1 cellular context compared by ENCODE assay signal in the genomic region with DNA sequence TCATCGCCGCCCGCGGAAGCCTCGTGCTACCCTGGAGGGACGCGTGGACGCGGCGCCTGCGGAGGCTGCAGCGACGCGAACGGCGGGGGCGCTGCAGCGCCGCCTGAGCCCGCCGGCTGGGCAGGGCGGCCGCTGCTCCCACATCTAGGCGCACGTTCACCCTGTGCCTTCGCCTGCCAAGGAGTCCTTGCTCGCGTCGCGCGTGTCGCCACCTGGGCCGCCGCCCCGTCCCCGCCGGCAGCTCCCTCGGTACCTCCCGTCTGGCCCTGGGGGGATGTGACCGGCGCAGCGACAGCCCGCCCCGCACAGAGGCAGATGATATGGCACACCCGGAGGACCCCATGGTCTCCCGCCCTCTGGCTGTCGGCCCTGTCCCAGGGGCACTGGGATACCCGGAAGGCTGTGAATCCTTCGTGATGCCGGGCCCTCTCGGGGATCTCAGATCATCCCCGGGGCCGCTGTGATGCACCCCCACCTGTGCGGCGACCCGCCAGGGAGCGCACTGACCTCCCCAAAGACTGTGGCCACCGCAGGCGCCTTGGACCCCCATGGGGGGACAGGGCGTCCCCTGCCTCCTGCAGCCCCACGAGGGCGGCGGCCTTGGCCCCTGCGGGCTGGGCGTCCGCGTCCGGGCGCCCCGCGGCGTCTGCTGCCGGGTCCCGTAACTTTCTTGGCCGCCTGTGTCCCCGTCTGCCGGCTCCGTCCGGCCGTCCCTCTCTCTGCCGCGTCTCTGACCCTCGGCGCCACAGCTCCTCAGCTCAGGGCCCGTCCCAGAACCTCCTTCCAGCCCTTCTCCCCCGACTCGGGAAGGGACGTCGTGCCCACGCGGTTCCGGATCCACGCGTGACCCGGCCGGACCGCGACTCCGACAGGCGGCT.
TF ChIP-seq lines count a peak whose summit lies in the region.

No MANE protein-coding gene starts in this region.

TF ChIP-seq in K562, 482 proteins besides CTCF, POLR2A, EP300 and RAD21 (continues in another document):
- no peak for TF ChIP-seq ZNF444 (CRISPR knock-in tag; IDR thresholded peaks at IDR 0.05)
- TF ChIP-seq CEBPG (CRISPR knock-in tag; IDR thresholded peaks at IDR 0.05) = 0 out of 2 replicates have a peak, but pooled peaks have one; percentile 24
- TF ChIP-seq CEBPG (tag; conservative IDR thresholded peaks at IDR 0.05 in 1 of 2, IDR thresholded peaks at IDR 0.05 in 1 of 2) = no peak
- no peak for TF ChIP-seq TOE1 (IDR thresholded peaks at IDR 0.05; ENCODE audit: borderline replicate concordance)
- no peak for TF ChIP-seq TOE1 (CRISPR knock-in tag; IDR thresholded peaks at IDR 0.05; ENCODE audit: borderline replicate concordance, low read depth)
- TF ChIP-seq HMG20B (CRISPR knock-in tag; IDR thresholded peaks at IDR 0.05) = no peak
- TF ChIP-seq TCF7L2 (IDR thresholded peaks at IDR 0.05; ENCODE audit: low read depth, low read length) = no peak
- peak; percentile 53 for TF ChIP-seq TAF1 (IDR thresholded peaks at IDR 0.05; ENCODE audit: control insufficient read depth, extremely low read depth, insufficient read depth, low read length, severe bottlenecking)
- TF ChIP-seq, protein P1, sequence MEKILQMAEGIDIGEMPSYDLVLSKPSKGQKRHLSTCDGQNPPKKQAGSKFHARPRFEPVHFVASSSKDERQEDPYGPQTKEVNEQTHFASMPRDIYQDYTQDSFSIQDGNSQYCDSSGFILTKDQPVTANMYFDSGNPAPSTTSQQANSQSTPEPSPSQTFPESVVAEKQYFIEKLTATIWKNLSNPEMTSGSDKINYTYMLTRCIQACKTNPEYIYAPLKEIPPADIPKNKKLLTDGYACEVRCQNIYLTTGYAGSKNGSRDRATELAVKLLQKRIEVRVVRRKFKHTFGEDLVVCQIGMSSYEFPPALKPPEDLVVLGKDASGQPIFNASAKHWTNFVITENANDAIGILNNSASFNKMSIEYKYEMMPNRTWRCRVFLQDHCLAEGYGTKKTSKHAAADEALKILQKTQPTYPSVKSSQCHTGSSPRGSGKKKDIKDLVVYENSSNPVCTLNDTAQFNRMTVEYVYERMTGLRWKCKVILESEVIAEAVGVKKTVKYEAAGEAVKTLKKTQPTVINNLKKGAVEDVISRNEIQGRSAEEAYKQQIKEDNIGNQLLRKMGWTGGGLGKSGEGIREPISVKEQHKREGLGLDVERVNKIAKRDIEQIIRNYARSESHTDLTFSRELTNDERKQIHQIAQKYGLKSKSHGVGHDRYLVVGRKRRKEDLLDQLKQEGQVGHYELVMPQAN (IDR thresholded peaks at IDR 0.05; ENCODE audit: borderline replicate concordance) = 0 out of 2 replicates have a peak, but pooled peaks have one; percentile 23
- TF ChIP-seq NELFE (IDR thresholded peaks at IDR 0.05; ENCODE audit: insufficient read depth, insufficient read length) = no peak
- no peak for TF ChIP-seq DDX20 (tag; IDR thresholded peaks at IDR 0.05; ENCODE audit: low read depth)
- no peak for TF ChIP-seq ETV6 (IDR thresholded peaks at IDR 0.05; ENCODE audit: borderline replicate concordance in 1 of 2, low read depth in 2 of 2, low read length in 1 of 2)
- no peak for TF ChIP-seq ETV6 (CRISPR knock-in tag; IDR thresholded peaks at IDR 0.05; ENCODE audit: borderline replicate concordance)
- TF ChIP-seq SIN3A (IDR thresholded peaks at IDR 0.05; ENCODE audit: borderline replicate concordance in 2 of 2, control insufficient read depth in 1 of 2, low read depth in 2 of 2, low read length in 2 of 2) = peak; percentile 32 to 66; a peak in 1 of 4 replicates
- TF ChIP-seq ZKSCAN1 (IDR thresholded peaks at IDR 0.05; ENCODE audit: low read depth, low read length) = no peak
- no peak for TF ChIP-seq SIRT6 (IDR thresholded peaks at IDR 0.05; ENCODE audit: low read depth, low read length)
- no peak for TF ChIP-seq ILF3 (IDR thresholded peaks at IDR 0.05; ENCODE audit: borderline replicate concordance)
- no peak for TF ChIP-seq PTTG1 (tag; IDR thresholded peaks at IDR 0.05; ENCODE audit: low read depth)
- TF ChIP-seq, protein P2, sequence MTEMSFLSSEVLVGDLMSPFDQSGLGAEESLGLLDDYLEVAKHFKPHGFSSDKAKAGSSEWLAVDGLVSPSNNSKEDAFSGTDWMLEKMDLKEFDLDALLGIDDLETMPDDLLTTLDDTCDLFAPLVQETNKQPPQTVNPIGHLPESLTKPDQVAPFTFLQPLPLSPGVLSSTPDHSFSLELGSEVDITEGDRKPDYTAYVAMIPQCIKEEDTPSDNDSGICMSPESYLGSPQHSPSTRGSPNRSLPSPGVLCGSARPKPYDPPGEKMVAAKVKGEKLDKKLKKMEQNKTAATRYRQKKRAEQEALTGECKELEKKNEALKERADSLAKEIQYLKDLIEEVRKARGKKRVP (CRISPR knock-in tag; IDR thresholded peaks at IDR 0.05) = 0 out of 2 replicates have a peak, but pooled peaks have one; percentile 24
- no peak; the same call in 1 of the 2 replicates for TF ChIP-seq STAG1 (CRISPR knock-in tag; IDR thresholded peaks at IDR 0.05; ENCODE audit: borderline replicate concordance)
- no peak for TF ChIP-seq GABPB2 (CRISPR knock-in tag; conservative IDR thresholded peaks at IDR 0.05)
- no peak for TF ChIP-seq JUND (IDR thresholded peaks at IDR 0.05; ENCODE audit: borderline replicate concordance, low read depth, low read length)
- TF ChIP-seq JUND (tag; IDR thresholded peaks at IDR 0.05; ENCODE audit: borderline replicate concordance, low read depth, low read length) = no peak
- TF ChIP-seq, protein P3, sequence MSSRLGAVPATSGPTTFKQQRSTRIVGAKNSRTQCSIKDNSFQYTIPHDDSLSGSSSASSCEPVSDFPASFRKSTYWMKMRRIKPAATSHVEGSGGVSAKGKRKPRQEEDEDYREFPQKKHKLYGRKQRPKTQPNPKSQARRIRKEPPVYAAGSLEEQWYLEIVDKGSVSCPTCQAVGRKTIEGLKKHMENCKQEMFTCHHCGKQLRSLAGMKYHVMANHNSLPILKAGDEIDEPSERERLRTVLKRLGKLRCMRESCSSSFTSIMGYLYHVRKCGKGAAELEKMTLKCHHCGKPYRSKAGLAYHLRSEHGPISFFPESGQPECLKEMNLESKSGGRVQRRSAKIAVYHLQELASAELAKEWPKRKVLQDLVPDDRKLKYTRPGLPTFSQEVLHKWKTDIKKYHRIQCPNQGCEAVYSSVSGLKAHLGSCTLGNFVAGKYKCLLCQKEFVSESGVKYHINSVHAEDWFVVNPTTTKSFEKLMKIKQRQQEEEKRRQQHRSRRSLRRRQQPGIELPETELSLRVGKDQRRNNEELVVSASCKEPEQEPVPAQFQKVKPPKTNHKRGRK (tag; IDR thresholded peaks at IDR 0.05) = no peak
- TF ChIP-seq, protein P4, sequence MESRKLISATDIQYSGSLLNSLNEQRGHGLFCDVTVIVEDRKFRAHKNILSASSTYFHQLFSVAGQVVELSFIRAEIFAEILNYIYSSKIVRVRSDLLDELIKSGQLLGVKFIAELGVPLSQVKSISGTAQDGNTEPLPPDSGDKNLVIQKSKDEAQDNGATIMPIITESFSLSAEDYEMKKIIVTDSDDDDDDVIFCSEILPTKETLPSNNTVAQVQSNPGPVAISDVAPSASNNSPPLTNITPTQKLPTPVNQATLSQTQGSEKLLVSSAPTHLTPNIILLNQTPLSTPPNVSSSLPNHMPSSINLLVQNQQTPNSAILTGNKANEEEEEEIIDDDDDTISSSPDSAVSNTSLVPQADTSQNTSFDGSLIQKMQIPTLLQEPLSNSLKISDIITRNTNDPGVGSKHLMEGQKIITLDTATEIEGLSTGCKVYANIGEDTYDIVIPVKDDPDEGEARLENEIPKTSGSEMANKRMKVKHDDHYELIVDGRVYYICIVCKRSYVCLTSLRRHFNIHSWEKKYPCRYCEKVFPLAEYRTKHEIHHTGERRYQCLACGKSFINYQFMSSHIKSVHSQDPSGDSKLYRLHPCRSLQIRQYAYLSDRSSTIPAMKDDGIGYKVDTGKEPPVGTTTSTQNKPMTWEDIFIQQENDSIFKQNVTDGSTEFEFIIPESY (CRISPR knock-in tag; IDR thresholded peaks at IDR 0.05) = peak; percentile 8; the same call in 1 of the 2 replicates
- TF ChIP-seq, protein P5, sequence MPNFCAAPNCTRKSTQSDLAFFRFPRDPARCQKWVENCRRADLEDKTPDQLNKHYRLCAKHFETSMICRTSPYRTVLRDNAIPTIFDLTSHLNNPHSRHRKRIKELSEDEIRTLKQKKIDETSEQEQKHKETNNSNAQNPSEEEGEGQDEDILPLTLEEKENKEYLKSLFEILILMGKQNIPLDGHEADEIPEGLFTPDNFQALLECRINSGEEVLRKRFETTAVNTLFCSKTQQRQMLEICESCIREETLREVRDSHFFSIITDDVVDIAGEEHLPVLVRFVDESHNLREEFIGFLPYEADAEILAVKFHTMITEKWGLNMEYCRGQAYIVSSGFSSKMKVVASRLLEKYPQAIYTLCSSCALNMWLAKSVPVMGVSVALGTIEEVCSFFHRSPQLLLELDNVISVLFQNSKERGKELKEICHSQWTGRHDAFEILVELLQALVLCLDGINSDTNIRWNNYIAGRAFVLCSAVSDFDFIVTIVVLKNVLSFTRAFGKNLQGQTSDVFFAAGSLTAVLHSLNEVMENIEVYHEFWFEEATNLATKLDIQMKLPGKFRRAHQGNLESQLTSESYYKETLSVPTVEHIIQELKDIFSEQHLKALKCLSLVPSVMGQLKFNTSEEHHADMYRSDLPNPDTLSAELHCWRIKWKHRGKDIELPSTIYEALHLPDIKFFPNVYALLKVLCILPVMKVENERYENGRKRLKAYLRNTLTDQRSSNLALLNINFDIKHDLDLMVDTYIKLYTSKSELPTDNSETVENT (CRISPR knock-in tag; IDR thresholded peaks at IDR 0.05) = no peak
- TF ChIP-seq, protein P6, sequence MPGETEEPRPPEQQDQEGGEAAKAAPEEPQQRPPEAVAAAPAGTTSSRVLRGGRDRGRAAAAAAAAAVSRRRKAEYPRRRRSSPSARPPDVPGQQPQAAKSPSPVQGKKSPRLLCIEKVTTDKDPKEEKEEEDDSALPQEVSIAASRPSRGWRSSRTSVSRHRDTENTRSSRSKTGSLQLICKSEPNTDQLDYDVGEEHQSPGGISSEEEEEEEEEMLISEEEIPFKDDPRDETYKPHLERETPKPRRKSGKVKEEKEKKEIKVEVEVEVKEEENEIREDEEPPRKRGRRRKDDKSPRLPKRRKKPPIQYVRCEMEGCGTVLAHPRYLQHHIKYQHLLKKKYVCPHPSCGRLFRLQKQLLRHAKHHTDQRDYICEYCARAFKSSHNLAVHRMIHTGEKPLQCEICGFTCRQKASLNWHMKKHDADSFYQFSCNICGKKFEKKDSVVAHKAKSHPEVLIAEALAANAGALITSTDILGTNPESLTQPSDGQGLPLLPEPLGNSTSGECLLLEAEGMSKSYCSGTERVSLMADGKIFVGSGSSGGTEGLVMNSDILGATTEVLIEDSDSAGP (CRISPR knock-in tag; IDR thresholded peaks at IDR 0.05) = no peak
- peak; percentile 11 to 75 for TF ChIP-seq MAZ (CRISPR knock-in tag; conservative IDR thresholded peaks at IDR 0.05 in 1 of 2, IDR thresholded peaks at IDR 0.05 in 1 of 2)
- no peak for TF ChIP-seq RBM14 (IDR thresholded peaks at IDR 0.05; ENCODE audit: borderline replicate concordance, insufficient read depth, low read depth, low read length)
- TF ChIP-seq, protein P7, sequence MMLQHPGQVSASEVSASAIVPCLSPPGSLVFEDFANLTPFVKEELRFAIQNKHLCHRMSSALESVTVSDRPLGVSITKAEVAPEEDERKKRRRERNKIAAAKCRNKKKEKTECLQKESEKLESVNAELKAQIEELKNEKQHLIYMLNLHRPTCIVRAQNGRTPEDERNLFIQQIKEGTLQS (IDR thresholded peaks at IDR 0.05) = no peak
- TF ChIP-seq, protein P7 (CRISPR knock-in tag; conservative IDR thresholded peaks at IDR 0.05) = no peak
- TF ChIP-seq BHLHE40 (IDR thresholded peaks at IDR 0.05; ENCODE audit: low read length) = peak; percentile 73
- TF ChIP-seq, protein P8, sequence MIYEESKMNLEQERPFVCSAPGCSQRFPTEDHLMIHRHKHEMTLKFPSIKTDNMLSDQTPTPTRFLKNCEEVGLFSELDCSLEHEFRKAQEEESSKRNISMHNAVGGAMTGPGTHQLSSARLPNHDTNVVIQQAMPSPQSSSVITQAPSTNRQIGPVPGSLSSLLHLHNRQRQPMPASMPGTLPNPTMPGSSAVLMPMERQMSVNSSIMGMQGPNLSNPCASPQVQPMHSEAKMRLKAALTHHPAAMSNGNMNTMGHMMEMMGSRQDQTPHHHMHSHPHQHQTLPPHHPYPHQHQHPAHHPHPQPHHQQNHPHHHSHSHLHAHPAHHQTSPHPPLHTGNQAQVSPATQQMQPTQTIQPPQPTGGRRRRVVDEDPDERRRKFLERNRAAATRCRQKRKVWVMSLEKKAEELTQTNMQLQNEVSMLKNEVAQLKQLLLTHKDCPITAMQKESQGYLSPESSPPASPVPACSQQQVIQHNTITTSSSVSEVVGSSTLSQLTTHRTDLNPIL (CRISPR knock-in tag; IDR thresholded peaks at IDR 0.05) = no peak
- TF ChIP-seq KDM2B (CRISPR knock-in tag; IDR thresholded peaks at IDR 0.05) = no peak
- TF ChIP-seq YY1 (IDR thresholded peaks at IDR 0.05; ENCODE audit: borderline replicate concordance in 1 of 3, control insufficient read depth in 1 of 3, extremely low read depth in 1 of 3, insufficient read depth in 3 of 3, insufficient read length in 1 of 3, insufficient replicate concordance in 2 of 3, low read depth in 1 of 3, low read length in 2 of 3) = peak in 2 of 3 experiments; percentile 53 to 60
- TF ChIP-seq CHD1 (IDR thresholded peaks at IDR 0.05; ENCODE audit: low read length) = no peak
- TF ChIP-seq, protein P9, sequence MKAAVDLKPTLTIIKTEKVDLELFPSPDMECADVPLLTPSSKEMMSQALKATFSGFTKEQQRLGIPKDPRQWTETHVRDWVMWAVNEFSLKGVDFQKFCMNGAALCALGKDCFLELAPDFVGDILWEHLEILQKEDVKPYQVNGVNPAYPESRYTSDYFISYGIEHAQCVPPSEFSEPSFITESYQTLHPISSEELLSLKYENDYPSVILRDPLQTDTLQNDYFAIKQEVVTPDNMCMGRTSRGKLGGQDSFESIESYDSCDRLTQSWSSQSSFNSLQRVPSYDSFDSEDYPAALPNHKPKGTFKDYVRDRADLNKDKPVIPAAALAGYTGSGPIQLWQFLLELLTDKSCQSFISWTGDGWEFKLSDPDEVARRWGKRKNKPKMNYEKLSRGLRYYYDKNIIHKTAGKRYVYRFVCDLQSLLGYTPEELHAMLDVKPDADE (conservative IDR thresholded peaks at IDR 0.05; ENCODE audit: control insufficient read depth, low read depth, low read length) = peak; percentile 55; the same call in 1 of the 2 replicates
- TF ChIP-seq, protein P10, sequence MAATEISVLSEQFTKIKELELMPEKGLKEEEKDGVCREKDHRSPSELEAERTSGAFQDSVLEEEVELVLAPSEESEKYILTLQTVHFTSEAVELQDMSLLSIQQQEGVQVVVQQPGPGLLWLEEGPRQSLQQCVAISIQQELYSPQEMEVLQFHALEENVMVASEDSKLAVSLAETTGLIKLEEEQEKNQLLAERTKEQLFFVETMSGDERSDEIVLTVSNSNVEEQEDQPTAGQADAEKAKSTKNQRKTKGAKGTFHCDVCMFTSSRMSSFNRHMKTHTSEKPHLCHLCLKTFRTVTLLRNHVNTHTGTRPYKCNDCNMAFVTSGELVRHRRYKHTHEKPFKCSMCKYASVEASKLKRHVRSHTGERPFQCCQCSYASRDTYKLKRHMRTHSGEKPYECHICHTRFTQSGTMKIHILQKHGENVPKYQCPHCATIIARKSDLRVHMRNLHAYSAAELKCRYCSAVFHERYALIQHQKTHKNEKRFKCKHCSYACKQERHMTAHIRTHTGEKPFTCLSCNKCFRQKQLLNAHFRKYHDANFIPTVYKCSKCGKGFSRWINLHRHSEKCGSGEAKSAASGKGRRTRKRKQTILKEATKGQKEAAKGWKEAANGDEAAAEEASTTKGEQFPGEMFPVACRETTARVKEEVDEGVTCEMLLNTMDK (IDR thresholded peaks at IDR 0.05; ENCODE audit: borderline replicate concordance, insufficient read depth, low read depth, low read length, poor library complexity, severe bottlenecking) = peak; percentile 92
- peak; percentile 93 for TF ChIP-seq SAFB (IDR thresholded peaks at IDR 0.05; ENCODE audit: borderline replicate concordance, low read depth, low read length)
